In the genomic region with DNA sequence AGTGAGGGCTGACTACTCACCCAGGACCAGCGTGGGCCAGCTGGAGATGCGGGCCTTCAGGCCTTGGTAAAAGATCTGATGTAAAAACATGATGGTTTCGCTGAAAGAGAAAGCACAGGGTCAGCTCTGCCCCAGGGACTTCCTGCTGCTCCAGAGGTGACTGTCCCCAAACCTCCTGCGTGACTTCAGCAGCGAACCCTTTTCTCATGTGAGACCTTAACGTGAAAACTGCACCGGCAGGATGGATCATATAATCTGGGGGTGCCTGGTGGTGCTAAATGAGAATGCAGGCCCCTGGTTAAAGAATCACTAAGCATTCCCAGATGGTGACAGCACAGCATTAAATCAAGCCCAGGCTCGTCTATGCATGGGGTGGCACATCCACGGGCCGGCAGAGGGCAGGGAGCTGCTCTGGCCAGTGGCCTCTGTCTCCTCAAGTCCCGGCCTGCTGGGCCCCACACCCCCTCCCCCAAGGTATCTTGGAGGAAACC, we compare ENCODE assay signal across 11 cellular contexts. TPM values are rescaled to one million over a fixed set of nuclear protein-coding genes. Genes with fewer than 3 reads are reported as not detected.
A peak's percentile ranks its signal among the peaks of the same experiment; 100 is the strongest.
DNase-seq lines count a peak whose midpoint lies in the region; ATAC-seq and TF ChIP-seq lines count a peak whose summit lies in the region.
"Had no signal": no experiment of that assay in that cellular context is flagged by ENCODE, and none has a peak within 500 bp of the region (broad histone marks: within the 10 kb centered on the region; RNA-seq: fewer than 3 reads in every experiment).

No MANE protein-coding gene starts in this region.

- no peak for DNase-seq in AG04450 (ENCODE audit: low read depth, low spot score)
- peak; percentile 11 for DNase-seq in LHCN-M2 (ENCODE audit: low read depth)
- DNase-seq in iris pigment epithelial cell (ENCODE audit: low read depth), result peak; percentile 7
- DNase-seq in sigmoid colon, result no peak
- DNase-seq in suprapubic skin (ENCODE audit: low spot score in 2 of 2), result no peak
- DNase-seq in stimulated activated naive CD8-positive, alpha-beta T cell treated with anti-CD3 and anti-CD28 coated beads, Interleukin-15, amount 100 ng/mL, for 72 hours, result no peak
- no peak for DNase-seq in MG63
- DNase-seq: activated CD4-positive, alpha-beta T cell treated with anti-CD3 and anti-CD28 coated beads, Interleukin-2, amount 50 U/mL, for 48 hours had no signal

- no peak overlapping the region for H3K4me3 ChIP-seq in AG04450 (ENCODE audit: low read depth, low read length)
- H3K4me3 ChIP-seq in sigmoid colon, result no peak overlapping the region
- H3K4me3 ChIP-seq in suprapubic skin, result no peak overlapping the region
- no peak overlapping the region for H3K4me3 ChIP-seq in MG63

- no peaks in the 10 kb centered on the region for H3K4me1 ChIP-seq in sigmoid colon
- H3K4me1 ChIP-seq in suprapubic skin, result peaks cover 4% of the 10 kb centered on the region

- TF ChIP-seq POLR2A in sigmoid colon (IDR thresholded peaks at IDR 0.05) (no peak), suprapubic skin (IDR thresholded peaks at IDR 0.05) (no peak)

- peak; percentile 92 for ATAC-seq in GM19395 (IDR thresholded peaks at IDR 0.05; ENCODE audit: unreplicated experiment)
- ATAC-seq in stimulated activated naive CD8-positive, alpha-beta T cell treated with anti-CD3 and anti-CD28 coated beads, Interleukin-15, amount 100 ng/mL, for 72 hours, result no peak
- ATAC-seq: natural killer cell treated with Interleukin-12 subunit alpha and Interleukin-12 subunit beta and Interleukin-15 and Interleukin-18, amount 100 ng/mL, for 72 hours had no signal

- TF ChIP-seq CTCF in AG04450 (IDR thresholded peaks at IDR 0.05; ENCODE audit: low read depth, low read length) (peak; percentile 27), sigmoid colon (IDR thresholded peaks at IDR 0.05) (no peak), suprapubic skin (IDR thresholded peaks at IDR 0.05) (peak in 1 of 2 donors; percentile 13)

- peaks cover 33% of the 10 kb centered on the region for H3K27me3 ChIP-seq in AG04450 (ENCODE audit: control insufficient read depth, insufficient read depth, low read length)
- no peaks in the 10 kb centered on the region for H3K27me3 ChIP-seq in sigmoid colon
- peaks cover 6% of the 10 kb centered on the region for H3K27me3 ChIP-seq in suprapubic skin
- no peaks in the 10 kb centered on the region for H3K27me3 ChIP-seq in MG63

- H3K27ac ChIP-seq in AG04450 (ENCODE audit: low read depth, low read length) (no peak overlapping the region), sigmoid colon (no peak overlapping the region), suprapubic skin (no peak overlapping the region)
- H3K27ac ChIP-seq: C4-2B had no signal

- no peaks in the 10 kb centered on the region for H3K4me1 Mint-ChIP-seq in stimulated activated naive CD8-positive, alpha-beta T cell treated with anti-CD3 and anti-CD28 coated beads, Interleukin-15, amount 100 ng/mL, for 72 hours

- CTCF ChIA-PET in AG04450 (lab: Charles Lee), result no interaction called here

- H3K27me3 Mint-ChIP-seq in stimulated activated naive CD8-positive, alpha-beta T cell treated with anti-CD3 and anti-CD28 coated beads, Interleukin-15, amount 100 ng/mL, for 72 hours, result peaks cover 31% of the 10 kb centered on the region

- 59 to 60% methylated on average over 11 of the region's 11 CpGs for WGBS in sigmoid colon, 2 donors
- WGBS in suprapubic skin, result 44% methylated on average over 8 of the region's 11 CpGs

- no peak for TF ChIP-seq EP300 in sigmoid colon (IDR thresholded peaks at IDR 0.05)
- no peak for TF ChIP-seq EP300 in suprapubic skin (IDR thresholded peaks at IDR 0.05)

- H3K4me3 Mint-ChIP-seq in stimulated activated naive CD8-positive, alpha-beta T cell treated with anti-CD3 and anti-CD28 coated beads, Interleukin-15, amount 100 ng/mL, for 72 hours, result no peak overlapping the region
- H3K4me3 Mint-ChIP-seq: natural killer cell treated with Interleukin-12 subunit alpha and Interleukin-12 subunit beta and Interleukin-15 and Interleukin-18, amount 100 ng/mL, for 72 hours had no signal

- H3K36me3 ChIP-seq in sigmoid colon, result no peaks in the 10 kb centered on the region
- no peaks in the 10 kb centered on the region for H3K36me3 ChIP-seq in suprapubic skin
- no peaks in the 10 kb centered on the region for H3K36me3 ChIP-seq in MG63

- H3K9me3 ChIP-seq in AG04450 (ENCODE audit: control insufficient read depth, insufficient read depth, low read length) (peaks cover 4% of the 10 kb centered on the region; the same call in 1 of the 2 replicates), sigmoid colon (no peaks in the 10 kb centered on the region), suprapubic skin (no peaks in the 10 kb centered on the region), MG63 (no peaks in the 10 kb centered on the region)

- intact Hi-C loops in sigmoid colon (cut with DNase I), result no loop called here

- POLR2A ChIA-PET in AG04450 (lab: Yijun Ruan, JAX), result no interaction called here

- no peak overlapping the region for H3K27ac Mint-ChIP-seq in stimulated activated naive CD8-positive, alpha-beta T cell treated with anti-CD3 and anti-CD28 coated beads, Interleukin-15, amount 100 ng/mL, for 72 hours
- H3K27ac Mint-ChIP-seq: natural killer cell treated with Interleukin-12 subunit alpha and Interleukin-12 subunit beta and Interleukin-15 and Interleukin-18, amount 100 ng/mL, for 72 hours had no signal

- no peaks in the 10 kb centered on the region for H3K9me3 Mint-ChIP-seq in stimulated activated naive CD8-positive, alpha-beta T cell treated with anti-CD3 and anti-CD28 coated beads, Interleukin-15, amount 100 ng/mL, for 72 hours
- H3K9me3 Mint-ChIP-seq: natural killer cell treated with Interleukin-12 subunit alpha and Interleukin-12 subunit beta and Interleukin-15 and Interleukin-18, amount 100 ng/mL, for 72 hours had no signal

RNA-seq across cellular contexts. Expression of a gene that starts 55.4 kb away (rescaled TPM):
- polyA plus RNA-seq in AG04450 (2011; rRNA removed), result 0.22 and 0.25 TPM in 2 replicates
- 0.09 and 0.48 TPM in 2 replicates for polyA minus RNA-seq in AG04450 (2011; rRNA and poly(A)+ RNA removed)
- 1.4 and 5.7 TPM in 2 replicates for total RNA-seq in LHCN-M2 (2014; rRNA removed)
- polyA plus RNA-seq in LHCN-M2 (2012), result 2.7 TPM
- 1 to 10 TPM in 1 of 4 donors, under 1 TPM in 2, not detected in 1; 0.14 to 1.2 (median 0.55) TPM for total RNA-seq in sigmoid colon
- polyA plus RNA-seq in sigmoid colon, result under 1 TPM; 0.46 to 0.76 (median 0.60) TPM
- under 1 TPM in 1 of 4 donors, not detected in 3; 0.80 TPM for total RNA-seq in suprapubic skin
- total RNA-seq in MG63 (2014; rRNA removed; shearing (Covaris generic); ENCODE audit: low replicate concordance), result not detected in 2 replicates

Comparison
In these comparisons a context has a peak if more than half of its experiments do, and no peak if none do; other contexts are left out.
1. DNase-seq: peak in LHCN-M2 (single experiment) and iris pigment epithelial cell (single experiment); none in AG04450 (single experiment), sigmoid colon (single experiment), suprapubic skin (0 of 2), stimulated activated naive CD8-positive, alpha-beta T cell treated with anti-CD3 and anti-CD28 coated beads, Interleukin-15, amount 100 ng/mL, for 72 hours (0 of 2) and MG63 (single experiment).